12 cellular contexts compared by ENCODE assay signal in the genomic region with DNA sequence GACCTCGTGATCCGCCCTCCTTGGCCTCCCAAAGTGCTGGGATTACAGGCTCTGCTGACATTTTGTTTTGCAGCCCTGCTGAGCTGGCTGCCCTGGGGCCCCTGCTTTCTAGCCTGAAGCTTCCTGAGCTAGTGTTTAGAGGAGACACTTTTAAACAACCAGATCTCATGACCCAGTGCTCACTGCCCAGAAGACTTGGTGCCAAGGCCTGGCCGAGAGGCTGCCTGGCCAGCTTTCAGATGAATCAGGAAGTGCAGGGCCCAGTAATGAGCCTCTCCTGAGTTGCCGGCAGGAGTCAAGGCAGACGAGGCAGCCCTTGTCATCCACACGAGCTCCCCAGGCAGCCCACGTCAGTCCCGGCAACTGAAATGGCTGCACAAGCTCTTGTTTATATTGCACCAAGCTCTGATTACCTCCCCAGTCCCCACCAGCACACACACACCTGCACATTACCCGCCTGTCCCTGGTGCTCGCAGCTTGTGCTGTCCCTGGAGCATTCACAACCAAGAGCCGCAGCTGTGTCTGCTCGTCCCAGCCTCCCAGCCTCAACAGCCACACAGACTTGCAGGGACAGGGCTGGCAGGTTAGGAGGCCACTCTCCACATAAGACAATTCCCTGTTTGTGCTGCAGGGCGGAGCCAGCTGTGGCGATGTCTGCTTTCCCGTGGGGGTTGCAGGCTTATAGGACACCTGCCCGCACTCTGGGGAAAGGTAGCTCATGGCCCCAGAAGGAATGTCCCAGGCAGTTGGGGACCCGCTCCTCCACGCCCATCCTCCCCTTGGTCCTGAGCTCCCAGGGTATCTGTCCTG.
A peak's percentile ranks its signal among the peaks of the same experiment; 100 is the strongest.
DNase-seq lines count a peak whose midpoint lies in the region; ATAC-seq lines count a peak whose summit lies in the region.
"Had no signal": no experiment of that assay in that cellular context is flagged by ENCODE, and none has a peak within 500 bp of the region (broad histone marks: within the 10 kb centered on the region; RNA-seq: fewer than 3 reads in every experiment).

No MANE protein-coding gene starts in this region.

- H3K36me3 Mint-ChIP-seq in activated CD8-positive, alpha-beta T cell treated with anti-CD3 and anti-CD28 coated beads, Interleukin-2, amount 10 ng/mL, durations not matched to agents 7 days and 5 days (ENCODE audit: low read depth): peaks cover 3% of the 10 kb centered on the region
- H3K36me3 Mint-ChIP-seq: activated naive CD4-positive, alpha-beta T cell treated with anti-CD3 and anti-CD28 coated beads, Interleukin-2, amount 50 U/mL, for 24 hours; immature natural killer cell had no signal

- CTCF ChIA-PET in activated CD8-positive, alpha-beta T cell treated with anti-CD3 and anti-CD28 coated beads, Interleukin-2, amount 10 ng/mL, durations not matched to agents 7 days and 5 days (lab: Charles Lee): no interaction called here

- peaks cover 3% of the 10 kb centered on the region for H3K4me1 Mint-ChIP-seq in activated CD8-positive, alpha-beta T cell treated with anti-CD3 and anti-CD28 coated beads, Interleukin-2, amount 10 ng/mL, durations not matched to agents 7 days and 5 days (ENCODE audit: low read depth)
- H3K4me1 Mint-ChIP-seq: immature natural killer cell had no signal

- POLR2A ChIA-PET in activated CD8-positive, alpha-beta T cell treated with anti-CD3 and anti-CD28 coated beads, Interleukin-2, amount 10 ng/mL, durations not matched to agents 7 days and 5 days (lab: Charles Lee): no interaction called here

- H3K27me3 Mint-ChIP-seq in activated CD8-positive, alpha-beta T cell treated with anti-CD3 and anti-CD28 coated beads, Interleukin-2, amount 10 ng/mL, durations not matched to agents 7 days and 5 days (ENCODE audit: low read depth): no peaks in the 10 kb centered on the region
- H3K27me3 Mint-ChIP-seq: activated naive CD4-positive, alpha-beta T cell treated with anti-CD3 and anti-CD28 coated beads, Interleukin-2, amount 50 U/mL, for 24 hours had no signal

- DNase-seq in D341Med (ENCODE audit: low spot score): peak; percentile 16
- DNase-seq in NCI-H2196 (lab: John Stamatoyannopoulos, UW; ENCODE audit: unreplicated experiment): peak; percentile 81
- DNase-seq in cerebellum (ENCODE audit: low spot score): peak; percentile 83
- DNase-seq in nucleus accumbens (lab: John Stamatoyannopoulos, UW): peak in 30 of 56 donors; percentile 11 to 71 (median 36)
- no peak for DNase-seq in ureter (ENCODE audit: low spot score)
- no peak for DNase-seq in NAMALWA (ENCODE audit: low spot score)
- no peak for DNase-seq in activated CD8-positive, alpha-beta T cell treated with anti-CD3 and anti-CD28 coated beads, Interleukin-2, amount 10 ng/mL, durations not matched to agents 7 days and 5 days
- DNase-seq in activated naive CD4-positive, alpha-beta T cell (lab: John Stamatoyannopoulos, UW): no peak
- DNase-seq: effector memory CD8-positive, alpha-beta T cell; GF-D8; immature natural killer cell had no signal

- H3K27ac Mint-ChIP-seq in activated CD8-positive, alpha-beta T cell treated with anti-CD3 and anti-CD28 coated beads, Interleukin-2, amount 10 ng/mL, durations not matched to agents 7 days and 5 days: no peak overlapping the region
- H3K27ac Mint-ChIP-seq: activated naive CD4-positive, alpha-beta T cell treated with anti-CD3 and anti-CD28 coated beads, Interleukin-2, amount 50 U/mL, for 24 hours; effector memory CD8-positive, alpha-beta T cell; immature natural killer cell had no signal

- peaks cover 14% of the 10 kb centered on the region for H3K9me3 Mint-ChIP-seq in activated CD8-positive, alpha-beta T cell treated with anti-CD3 and anti-CD28 coated beads, Interleukin-2, amount 10 ng/mL, durations not matched to agents 7 days and 5 days (ENCODE audit: insufficient read depth)
- H3K9me3 Mint-ChIP-seq: activated naive CD4-positive, alpha-beta T cell treated with anti-CD3 and anti-CD28 coated beads, Interleukin-2, amount 50 U/mL, for 24 hours had no signal

- no peak for ATAC-seq in activated CD8-positive, alpha-beta T cell treated with anti-CD3 and anti-CD28 coated beads, Interleukin-2, amount 10 ng/mL, durations not matched to agents 7 days and 5 days
- ATAC-seq: effector memory CD8-positive, alpha-beta T cell had no signal

- H3K4me3 Mint-ChIP-seq in activated CD8-positive, alpha-beta T cell treated with anti-CD3 and anti-CD28 coated beads, Interleukin-2, amount 10 ng/mL, durations not matched to agents 7 days and 5 days: no peak overlapping the region
- H3K4me3 Mint-ChIP-seq: activated naive CD4-positive, alpha-beta T cell treated with anti-CD3 and anti-CD28 coated beads, Interleukin-2, amount 50 U/mL, for 24 hours; effector memory CD8-positive, alpha-beta T cell; immature natural killer cell had no signal

Comparison
In these comparisons a context has a peak if more than half of its experiments do, and no peak if none do; other contexts are left out.
1. DNase-seq: peak in D341Med (single experiment), NCI-H2196 (single experiment), cerebellum (single experiment) and nucleus accumbens (30 of 56); none in ureter (single experiment), NAMALWA (single experiment), activated CD8-positive, alpha-beta T cell treated with anti-CD3 and anti-CD28 coated beads, Interleukin-2, amount 10 ng/mL, durations not matched to agents 7 days and 5 days (single experiment) and activated naive CD4-positive, alpha-beta T cell (0 of 4).